Comparison of ENCODE assay signal across 9 cellular contexts in genomic region chr2:118123561-118124232, GRCh38. TPM values are rescaled to one million over a fixed set of nuclear protein-coding genes. Genes with fewer than 3 reads are reported as not detected.
DNase-seq lines count a peak whose midpoint lies in the region; ATAC-seq, FAIRE-seq and TF ChIP-seq lines count a peak whose summit lies in the region.
"Had no signal": no experiment of that assay in that cellular context is flagged by ENCODE, and none has a peak within 500 bp of the region (broad histone marks: within the 10 kb centered on the region; RNA-seq: fewer than 3 reads in every experiment).

No MANE protein-coding gene starts in this region.

- no peak for TF ChIP-seq CTCF in HFFc6 (IDR thresholded peaks at IDR 0.05)
- TF ChIP-seq CTCF in body of pancreas (IDR thresholded peaks at IDR 0.05), result no peak

- H3K4me1 ChIP-seq in body of pancreas, result peaks cover 34% of the 10 kb centered on the region

- no peaks in the 10 kb centered on the region for H3K9me3 Mint-ChIP-seq in HFFc6
- H3K9me3 Mint-ChIP-seq in natural killer cell treated with Interleukin-12 subunit alpha and Interleukin-12 subunit beta and Interleukin-15 and Interleukin-18, amount 100 ng/mL, for 72 hours, result no peaks in the 10 kb centered on the region
- H3K9me3 Mint-ChIP-seq: GM23338 had no signal

- intact Hi-C loops in body of pancreas (cut with DNase I), result no loop called here
- intact Hi-C loops in left colon (cut with DNase I, micrococcal nuclease), result no loop called here

- DNase-seq in HFFc6 (peak; percentile 96), body of pancreas (peak; percentile 19 to 51 (median 29)), hepatic stellate cell (ENCODE audit: low spot score) (peak; percentile 32), stromal cell of bone marrow (ENCODE audit: low read depth) (peak; percentile 92), amniotic stem cell (lab: John Stamatoyannopoulos, UW) (no peak), left colon (no peak), HTR-8/SVneo (ENCODE audit: insufficient read length, low spot score) (no peak)
- no peak for DNase-seq in natural killer cell treated with Interleukin-12 subunit alpha and Interleukin-12 subunit beta and Interleukin-15 and Interleukin-18, amount 100 ng/mL, for 72 hours (ENCODE audit: low spot score)

- H3K27ac Mint-ChIP-seq in HFFc6, result peak overlapping the region; percentile 75
- H3K27ac Mint-ChIP-seq in natural killer cell treated with Interleukin-12 subunit alpha and Interleukin-12 subunit beta and Interleukin-15 and Interleukin-18, amount 100 ng/mL, for 72 hours, result no peak overlapping the region
- H3K27ac Mint-ChIP-seq: GM23338 had no signal

- no peaks in the 10 kb centered on the region for H3K27me3 ChIP-seq in body of pancreas

- H3K4me3 ChIP-seq in body of pancreas, result no peak overlapping the region
- H3K4me3 ChIP-seq: GM23338 had no signal

- 36 to 40% methylated on average over 3 of the region's 3 CpGs for WGBS in body of pancreas, 2 donors

- H3K9me3 ChIP-seq in body of pancreas, result no peaks in the 10 kb centered on the region

- H3K4me1 Mint-ChIP-seq in HFFc6 (ENCODE audit: low read depth), result peaks cover 28% of the 10 kb centered on the region
- H3K4me1 Mint-ChIP-seq in natural killer cell treated with Interleukin-12 subunit alpha and Interleukin-12 subunit beta and Interleukin-15 and Interleukin-18, amount 100 ng/mL, for 72 hours (ENCODE audit: low read depth in 2 of 2), result peaks cover 4 to 6% of the 10 kb centered on the region in 2 donors

- TF ChIP-seq POLR2A in body of pancreas (IDR thresholded peaks at IDR 0.05), result no peak

- FAIRE-seq in HTR-8/SVneo (lab: Jason Lieb, UNC), result no peak

- no peaks in the 10 kb centered on the region for H3K36me3 Mint-ChIP-seq in HFFc6 (ENCODE audit: low read depth)
- H3K36me3 Mint-ChIP-seq in natural killer cell treated with Interleukin-12 subunit alpha and Interleukin-12 subunit beta and Interleukin-15 and Interleukin-18, amount 100 ng/mL, for 72 hours, result no peaks in the 10 kb centered on the region

- peak; percentile 71 for ATAC-seq in body of pancreas
- no peak for ATAC-seq in natural killer cell treated with Interleukin-12 subunit alpha and Interleukin-12 subunit beta and Interleukin-15 and Interleukin-18, amount 100 ng/mL, for 72 hours
- no peak for ATAC-seq in left colon
- ATAC-seq: GM23338 had no signal

- peaks cover 11% of the 10 kb centered on the region for H3K27me3 Mint-ChIP-seq in HFFc6 (ENCODE audit: insufficient read depth)
- peaks cover 6 to 17% of the 10 kb centered on the region in 2 donors for H3K27me3 Mint-ChIP-seq in natural killer cell treated with Interleukin-12 subunit alpha and Interleukin-12 subunit beta and Interleukin-15 and Interleukin-18, amount 100 ng/mL, for 72 hours

- H3K4me3 Mint-ChIP-seq in HFFc6, result peak overlapping the region; percentile 23; the same call in 1 of the 2 replicates
- no peak overlapping the region for H3K4me3 Mint-ChIP-seq in natural killer cell treated with Interleukin-12 subunit alpha and Interleukin-12 subunit beta and Interleukin-15 and Interleukin-18, amount 100 ng/mL, for 72 hours
- H3K4me3 Mint-ChIP-seq: GM23338 had no signal

- peak overlapping the region; percentile 26 to 76 (median 50) for H3K27ac ChIP-seq in body of pancreas

- H3K36me3 ChIP-seq in body of pancreas (replicated peaks in 1 of 2; ENCODE audit: insufficient read depth in 1 of 2, low read depth in 2 of 2), result no peaks in the 10 kb centered on the region

RNA-seq across cellular contexts. Expression of gene INSIG2, which starts 35.4 kb away (rescaled TPM):
- 10 to 100 TPM in 4 of 6 experiments, 1 to 10 TPM in 2; 9.6 to 12.2 (median 10.1) TPM for total RNA-seq in HFFc6 (2021; fragmentation: NEBNext Ultra II Directional; extraction: Animal tissue kit (Norgen Biotek cat#: 25700))
- total RNA-seq in body of pancreas (10 to 100 TPM in 1 of 2 donors, 1 to 10 TPM in 1; 3.6 to 25.4 TPM), left colon (10 to 100 TPM; 12.7 to 20.6 TPM)
- total RNA-seq in natural killer cell treated with Interleukin-12 subunit alpha and Interleukin-12 subunit beta and Interleukin-15 and Interleukin-18, amount 100 ng/mL, for 72 hours, result 10 to 100 TPM; 21.7 to 47.7 TPM

Comparison
In these comparisons a context has a peak if more than half of its experiments do, and no peak if none do; other contexts are left out.
1. DNase-seq: peak in HFFc6 (single experiment), body of pancreas (4 of 4), hepatic stellate cell (single experiment) and stromal cell of bone marrow (single experiment); none in amniotic stem cell (single experiment), natural killer cell treated with Interleukin-12 subunit alpha and Interleukin-12 subunit beta and Interleukin-15 and Interleukin-18, amount 100 ng/mL, for 72 hours (single experiment), left colon (0 of 2) and HTR-8/SVneo (single experiment).